8 cellular contexts compared by ENCODE assay signal in genomic region chr1:114282751-114283403, GRCh38.
DNase-seq lines count a peak whose midpoint lies in the region; ATAC-seq, FAIRE-seq and TF ChIP-seq lines count a peak whose summit lies in the region.

No MANE protein-coding gene starts in this region.

- peak; percentile 74 for DNase-seq in AG09309 (ENCODE audit: low read depth)
- peak; percentile 66 for DNase-seq in NCI-H2227 treated with DMSO at 0.1 percent for 48 hours (lab: John Stamatoyannopoulos, UW)
- peak; percentile 91 for DNase-seq in WTC11 (ENCODE audit: low spot score)
- DNase-seq in cardiac fibroblast (ENCODE audit: low read depth in 2 of 2): peak; percentile 93 to 94
- DNase-seq in keratinocyte (ENCODE audit: low read depth, low spot score): peak; percentile 63
- DNase-seq in stimulated activated CD4-positive, alpha-beta T cell treated with anti-CD3 and anti-CD28 coated beads, Interleukin-2, amount 100 ng/mL, for 24 hours: peak; percentile 87

- FAIRE-seq in keratinocyte (lab: Jason Lieb, UNC): peak; percentile 87

- dilution Hi-C loops in keratinocyte (cut with MboI; ENCODE audit: extremely low pct_ligation_motif_present, low sequenced_read_pairs): no loop called here

- H3K9me3 Mint-ChIP-seq in WTC11: no peaks in the 10 kb centered on the region

- TF ChIP-seq CTCF in AG09309 (IDR thresholded peaks at IDR 0.05; ENCODE audit: control insufficient read depth, insufficient read depth, low read depth, low read length, missing control alignments) (peak; percentile 94), WTC11 (IDR thresholded peaks at IDR 0.05) (peak; percentile 75), cardiac fibroblast (IDR thresholded peaks at IDR 0.05; ENCODE audit: low read depth, low read length) (peak; percentile 90), keratinocyte (optimal IDR thresholded peaks at IDR 0.05 in 1 of 3, IDR thresholded peaks at IDR 0.05 in 1 of 3, conservative IDR thresholded peaks at IDR 0.05 in 1 of 3; ENCODE audit: extremely low read depth in 1 of 3, insufficient read depth in 2 of 3, low read length in 3 of 3) (peak; percentile 90 to 94 (median 91))

- H3K4me1 Mint-ChIP-seq in WTC11: peaks cover 14% of the 10 kb centered on the region

- ATAC-seq in GM18873 (IDR thresholded peaks at IDR 0.05; ENCODE audit: low FRiP score, unreplicated experiment) (peak; percentile 75), HG03196 (IDR thresholded peaks at IDR 0.05; ENCODE audit: unreplicated experiment) (peak; percentile 84), WTC11 (peak; percentile 100)

- H3K9me3 ChIP-seq in keratinocyte (ENCODE audit: control insufficient read depth, low read depth, low read length): no peaks in the 10 kb centered on the region

- no peaks in the 10 kb centered on the region for H3K9me1 ChIP-seq in keratinocyte (ENCODE audit: control insufficient read depth, extremely low read depth, insufficient read depth, low read length)

- no peaks in the 10 kb centered on the region for H3K36me3 ChIP-seq in keratinocyte (ENCODE audit: control insufficient read depth in 2 of 2, extremely low read depth in 1 of 2, insufficient read depth in 2 of 2, low read length in 2 of 2)

- H3K27me3 ChIP-seq in keratinocyte (ENCODE audit: control insufficient read depth, extremely low read depth, insufficient read depth, low read length): no peaks in the 10 kb centered on the region

- H3K27ac Mint-ChIP-seq in WTC11: no peak overlapping the region

- H4K20me1 ChIP-seq in keratinocyte (ENCODE audit: control insufficient read depth, extremely low read depth, insufficient read depth, low read length): no peaks in the 10 kb centered on the region

- H2AFZ ChIP-seq in keratinocyte (ENCODE audit: control insufficient read depth, low read length): no peak overlapping the region

- H3K4me3 ChIP-seq in AG09309 (ENCODE audit: control insufficient read depth, low read depth, low read length): no peak overlapping the region
- H3K4me3 ChIP-seq in cardiac fibroblast (replicated peaks in 1 of 2; ENCODE audit: low read depth in 2 of 2, low read length in 2 of 2): no peak overlapping the region
- no peak overlapping the region for H3K4me3 ChIP-seq in keratinocyte (ENCODE audit: control insufficient read depth in 2 of 3, extremely low read depth in 1 of 3, insufficient read depth in 2 of 3, low read depth in 1 of 3, low read length in 3 of 3)

- H3K4me3 Mint-ChIP-seq in WTC11: no peak overlapping the region

- CTCF ChIA-PET in WTC11 (lab: Charles Lee): interaction anchor here (0.5 to 2.6 kb wide), 59 partner anchors 9 to 403 kb away, joined by 3 to 107 read pairs (median 4); partner anchors contain the start of genes OLFML3 and SYT6

- no peak overlapping the region for H3K27ac ChIP-seq in keratinocyte (ENCODE audit: control insufficient read depth, insufficient read depth, low read length)

- H3K79me2 ChIP-seq in keratinocyte (ENCODE audit: control insufficient read depth, insufficient read depth, low read length): no peaks in the 10 kb centered on the region

- no peak overlapping the region for H3K9ac ChIP-seq in keratinocyte (ENCODE audit: control insufficient read depth, extremely low read depth, insufficient read depth, low read length)

- POLR2A ChIA-PET in WTC11 (lab: Charles Lee): interaction anchor here (0.6 to 1.0 kb wide), 2 partner anchors 12 to 34 kb away, joined by 3 read pairs; no protein-coding TSS in a partner anchor

- H3K4me1 ChIP-seq in keratinocyte (ENCODE audit: control insufficient read depth, extremely low read depth, insufficient read depth, low read length): no peaks in the 10 kb centered on the region

- no peaks in the 10 kb centered on the region for H3K36me3 Mint-ChIP-seq in WTC11

- peaks cover 2% of the 10 kb centered on the region; the same call in 1 of the 2 replicates for H3K27me3 Mint-ChIP-seq in WTC11 (ENCODE audit: low read depth)

- no peak overlapping the region for H3K4me2 ChIP-seq in keratinocyte (ENCODE audit: control insufficient read depth, extremely low read depth, insufficient read depth, low read depth, low read length)

TF ChIP-seq in WTC11, 78 proteins besides CTCF, POLR2A, EP300 and RAD21:
- no peak for TF ChIP-seq ZNF416 (CRISPR knock-in tag; IDR thresholded peaks at IDR 0.05)
- no peak for TF ChIP-seq ZBTB43 (CRISPR knock-in tag; IDR thresholded peaks at IDR 0.05)
- TF ChIP-seq TP53 (CRISPR knock-in tag; IDR thresholded peaks at IDR 0.05): no peak
- TF ChIP-seq TEAD4 (CRISPR knock-in tag; IDR thresholded peaks at IDR 0.05): no peak
- TF ChIP-seq OVOL2 (CRISPR knock-in tag; IDR thresholded peaks at IDR 0.05; ENCODE audit: borderline replicate concordance): no peak
- TF ChIP-seq MLX (CRISPR knock-in tag; IDR thresholded peaks at IDR 0.05): no peak
- TF ChIP-seq JUN (CRISPR knock-in tag; IDR thresholded peaks at IDR 0.05): no peak
- no peak for TF ChIP-seq ERG (CRISPR knock-in tag; IDR thresholded peaks at IDR 0.05)
- TF ChIP-seq ETV6 (CRISPR knock-in tag; IDR thresholded peaks at IDR 0.05): no peak
- no peak for TF ChIP-seq IRF1 (CRISPR knock-in tag; IDR thresholded peaks at IDR 0.05)
- TF ChIP-seq SMAD3 (CRISPR knock-in tag; IDR thresholded peaks at IDR 0.05; ENCODE audit: borderline replicate concordance): no peak
- no peak for TF ChIP-seq NFE2L1 (CRISPR knock-in tag; IDR thresholded peaks at IDR 0.05)
- TF ChIP-seq ELF4 (CRISPR knock-in tag; IDR thresholded peaks at IDR 0.05; ENCODE audit: low read depth): no peak
- no peak for TF ChIP-seq FOXJ3 (CRISPR knock-in tag; IDR thresholded peaks at IDR 0.05; ENCODE audit: borderline replicate concordance)
- TF ChIP-seq NR1H2 (CRISPR knock-in tag; IDR thresholded peaks at IDR 0.05): no peak
- TF ChIP-seq AR (CRISPR knock-in tag; IDR thresholded peaks at IDR 0.05): no peak
TF ChIP-seq in WTC11: peak in this region for 0.
